In the genomic region with DNA sequence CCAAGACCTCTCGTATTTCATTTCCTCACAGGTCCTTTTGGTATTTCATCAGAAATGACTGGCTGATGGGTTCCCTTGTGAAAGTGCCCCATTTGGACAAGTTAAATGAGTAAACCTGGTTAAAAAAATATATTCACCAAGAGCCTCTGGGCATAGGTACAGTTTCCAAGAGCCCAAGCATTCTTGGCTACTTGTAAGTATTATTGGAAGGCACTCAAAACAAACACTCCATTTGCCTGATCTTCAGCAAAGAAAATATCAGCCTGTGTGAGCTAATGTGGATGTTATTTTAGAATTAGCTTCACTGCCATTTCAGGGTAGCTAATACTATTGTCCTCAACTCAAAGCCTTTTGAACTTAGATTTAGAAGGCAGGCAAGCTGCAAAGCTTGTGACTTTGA, we compare ENCODE assay signal across 13 cellular contexts.
DNase-seq lines count a peak whose midpoint lies in the region.
"Had no signal": no experiment of that assay in that cellular context is flagged by ENCODE, and none has a peak within 500 bp of the region (broad histone marks: within the 10 kb centered on the region; RNA-seq: fewer than 3 reads in every experiment).

No MANE protein-coding gene starts in this region.

- H3K9me3 ChIP-seq in muscle layer of colon (ENCODE audit: low read length) = no peaks in the 10 kb centered on the region

- H3K9ac ChIP-seq in muscle layer of colon (ENCODE audit: low read length) = no peak overlapping the region

- DNase-seq in AG08396 (ENCODE audit: low spot score) (peak; percentile 10), LHCN-M2 (ENCODE audit: low read depth) (peak; percentile 61), dedifferentiated amniotic fluid mesenchymal stem cell (ENCODE audit: extremely low spot score) (peak; percentile 67), medulla oblongata (ENCODE audit: extremely low spot score) (no peak), NOMO-1 treated with dmso at 0.1 percent for 144 hours (lab: John Stamatoyannopoulos, UW; ENCODE audit: unreplicated experiment) (no peak)
- no peak for DNase-seq in stimulated activated naive CD4-positive, alpha-beta T cell (lab: John Stamatoyannopoulos, UW)
- DNase-seq in activated T-cell treated with anti-CD3 and anti-CD28 coated beads, Interleukin-2, amount 50 U/mL, for 48 hours = no peak
- DNase-seq: COR-L47, glutamatergic neuron, NCI-H774, T-helper 2 cell had no signal

- peaks cover 12% of the 10 kb centered on the region for H3K4me1 ChIP-seq in muscle layer of colon (ENCODE audit: insufficient read depth, low read length)

- H3K4me3 ChIP-seq in muscle layer of colon (ENCODE audit: low read depth in 1 of 2, low read length in 2 of 2) = no peak overlapping the region
- H3K4me3 ChIP-seq: cardiac muscle cell had no signal

- peak overlapping the region; percentile 55 for H3K27ac ChIP-seq in muscle layer of colon (ENCODE audit: low read depth, low read length)
- H3K27ac ChIP-seq: cardiac muscle cell had no signal

- H3K36me3 ChIP-seq in muscle layer of colon (ENCODE audit: insufficient read depth, low read length) = no peaks in the 10 kb centered on the region
- H3K36me3 ChIP-seq: cardiac muscle cell had no signal

- H3K27me3 ChIP-seq in muscle layer of colon (ENCODE audit: control insufficient read depth in 1 of 2, insufficient read depth in 2 of 2, low read length in 2 of 2) = no peaks in the 10 kb centered on the region
- H3K27me3 ChIP-seq: cardiac muscle cell had no signal

Comparison
In these comparisons a context has a peak if more than half of its experiments do, and no peak if none do; other contexts are left out.
1. DNase-seq: peak in AG08396 (single experiment), LHCN-M2 (single experiment) and dedifferentiated amniotic fluid mesenchymal stem cell (single experiment); none in stimulated activated naive CD4-positive, alpha-beta T cell (0 of 6), activated T-cell treated with anti-CD3 and anti-CD28 coated beads, Interleukin-2, amount 50 U/mL, for 48 hours (0 of 2), medulla oblongata (single experiment) and NOMO-1 treated with dmso at 0.1 percent for 144 hours (single experiment).